Comparison of ENCODE assay signal across 1 cellular context in genomic region chr2:65055427-65056214, GRCh38.
TF ChIP-seq lines count a peak whose summit lies in the region.

No MANE protein-coding gene starts in this region.

TF ChIP-seq in HepG2, 621 proteins besides CTCF, POLR2A, EP300 and RAD21 (continued from another document and continues in another):
- TF ChIP-seq ZNF501 (CRISPR knock-in tag; IDR thresholded peaks at IDR 0.05) (peak; percentile 92), ZNF407 (CRISPR knock-in tag; IDR thresholded peaks at IDR 0.05; ENCODE audit: not compliant biosample characterization) (peak; percentile 88), FOSL2 (CRISPR knock-in tag; IDR thresholded peaks at IDR 0.05) (peak; percentile 11; the same call in 1 of the 2 replicates), ZNF124 (CRISPR knock-in tag; IDR thresholded peaks at IDR 0.05) (no peak; the same call in 1 of the 2 replicates), ATM (IDR thresholded peaks at IDR 0.05; ENCODE audit: borderline replicate concordance) (no peak), ZNF761 (CRISPR knock-in tag; conservative IDR thresholded peaks at IDR 0.05) (0 out of 2 replicates have a peak, but pooled peaks have one; percentile 59), RAD51 (IDR thresholded peaks at IDR 0.05; ENCODE audit: borderline replicate concordance) (no peak), TBX3 (IDR thresholded peaks at IDR 0.05; ENCODE audit: borderline replicate concordance) (no peak), DMAP1 (CRISPR knock-in tag; IDR thresholded peaks at IDR 0.05) (no peak), ZNF792 (CRISPR knock-in tag; IDR thresholded peaks at IDR 0.05) (peak; percentile 65; the same call in 1 of the 2 replicates), NR3C1 (CRISPR knock-in tag; IDR thresholded peaks at IDR 0.05) (0 out of 2 replicates have a peak, but pooled peaks have one; percentile 67), RERE (CRISPR knock-in tag; IDR thresholded peaks at IDR 0.05; ENCODE audit: low read depth) (no peak), HNF4G (IDR thresholded peaks at IDR 0.05; ENCODE audit: borderline replicate concordance, low read depth, low read length) (no peak), HNF4G (CRISPR knock-in tag; IDR thresholded peaks at IDR 0.05; ENCODE audit: borderline replicate concordance, low read depth) (no peak), PPARG (CRISPR knock-in tag; conservative IDR thresholded peaks at IDR 0.05) (no peak; the same call in 1 of the 2 replicates), CHD4 (IDR thresholded peaks at IDR 0.05; ENCODE audit: borderline replicate concordance, low read length) (0 out of 2 replicates have a peak, but pooled peaks have one; percentile 31), ZSCAN29 (CRISPR knock-in tag; conservative IDR thresholded peaks at IDR 0.05) (0 out of 2 replicates have a peak, but pooled peaks have one; percentile 74), SRSF1 (optimal IDR thresholded peaks at IDR 0.05; ENCODE audit: low read depth, low read length) (no peak), ZBTB44 (CRISPR knock-in tag; IDR thresholded peaks at IDR 0.05) (no peak), EHMT2 (IDR thresholded peaks at IDR 0.05; ENCODE audit: borderline replicate concordance, low read depth, low read length) (no peak), JUND (CRISPR knock-in tag; IDR thresholded peaks at IDR 0.05) (no peak), RXRB (CRISPR knock-in tag; IDR thresholded peaks at IDR 0.05; ENCODE audit: borderline replicate concordance) (0 out of 2 replicates have a peak, but pooled peaks have one; percentile 5), ZBTB20 (CRISPR knock-in tag; IDR thresholded peaks at IDR 0.05; ENCODE audit: borderline replicate concordance, low read depth) (peak; percentile 89; the same call in 1 of the 2 replicates), MATR3 (CRISPR knock-in tag; IDR thresholded peaks at IDR 0.05) (no peak), KLF16 (CRISPR knock-in tag; IDR thresholded peaks at IDR 0.05) (peak; percentile 38 to 42; a peak in 2 of 4 replicates), NRL (CRISPR knock-in tag; IDR thresholded peaks at IDR 0.05; ENCODE audit: borderline replicate concordance) (peak; percentile 78; the same call in 1 of the 2 replicates), RCOR2 (CRISPR knock-in tag; IDR thresholded peaks at IDR 0.05) (no peak), AHR (CRISPR knock-in tag; IDR thresholded peaks at IDR 0.05) (0 out of 2 replicates have a peak, but pooled peaks have one; percentile 22)
- TF ChIP-seq, protein P1, sequence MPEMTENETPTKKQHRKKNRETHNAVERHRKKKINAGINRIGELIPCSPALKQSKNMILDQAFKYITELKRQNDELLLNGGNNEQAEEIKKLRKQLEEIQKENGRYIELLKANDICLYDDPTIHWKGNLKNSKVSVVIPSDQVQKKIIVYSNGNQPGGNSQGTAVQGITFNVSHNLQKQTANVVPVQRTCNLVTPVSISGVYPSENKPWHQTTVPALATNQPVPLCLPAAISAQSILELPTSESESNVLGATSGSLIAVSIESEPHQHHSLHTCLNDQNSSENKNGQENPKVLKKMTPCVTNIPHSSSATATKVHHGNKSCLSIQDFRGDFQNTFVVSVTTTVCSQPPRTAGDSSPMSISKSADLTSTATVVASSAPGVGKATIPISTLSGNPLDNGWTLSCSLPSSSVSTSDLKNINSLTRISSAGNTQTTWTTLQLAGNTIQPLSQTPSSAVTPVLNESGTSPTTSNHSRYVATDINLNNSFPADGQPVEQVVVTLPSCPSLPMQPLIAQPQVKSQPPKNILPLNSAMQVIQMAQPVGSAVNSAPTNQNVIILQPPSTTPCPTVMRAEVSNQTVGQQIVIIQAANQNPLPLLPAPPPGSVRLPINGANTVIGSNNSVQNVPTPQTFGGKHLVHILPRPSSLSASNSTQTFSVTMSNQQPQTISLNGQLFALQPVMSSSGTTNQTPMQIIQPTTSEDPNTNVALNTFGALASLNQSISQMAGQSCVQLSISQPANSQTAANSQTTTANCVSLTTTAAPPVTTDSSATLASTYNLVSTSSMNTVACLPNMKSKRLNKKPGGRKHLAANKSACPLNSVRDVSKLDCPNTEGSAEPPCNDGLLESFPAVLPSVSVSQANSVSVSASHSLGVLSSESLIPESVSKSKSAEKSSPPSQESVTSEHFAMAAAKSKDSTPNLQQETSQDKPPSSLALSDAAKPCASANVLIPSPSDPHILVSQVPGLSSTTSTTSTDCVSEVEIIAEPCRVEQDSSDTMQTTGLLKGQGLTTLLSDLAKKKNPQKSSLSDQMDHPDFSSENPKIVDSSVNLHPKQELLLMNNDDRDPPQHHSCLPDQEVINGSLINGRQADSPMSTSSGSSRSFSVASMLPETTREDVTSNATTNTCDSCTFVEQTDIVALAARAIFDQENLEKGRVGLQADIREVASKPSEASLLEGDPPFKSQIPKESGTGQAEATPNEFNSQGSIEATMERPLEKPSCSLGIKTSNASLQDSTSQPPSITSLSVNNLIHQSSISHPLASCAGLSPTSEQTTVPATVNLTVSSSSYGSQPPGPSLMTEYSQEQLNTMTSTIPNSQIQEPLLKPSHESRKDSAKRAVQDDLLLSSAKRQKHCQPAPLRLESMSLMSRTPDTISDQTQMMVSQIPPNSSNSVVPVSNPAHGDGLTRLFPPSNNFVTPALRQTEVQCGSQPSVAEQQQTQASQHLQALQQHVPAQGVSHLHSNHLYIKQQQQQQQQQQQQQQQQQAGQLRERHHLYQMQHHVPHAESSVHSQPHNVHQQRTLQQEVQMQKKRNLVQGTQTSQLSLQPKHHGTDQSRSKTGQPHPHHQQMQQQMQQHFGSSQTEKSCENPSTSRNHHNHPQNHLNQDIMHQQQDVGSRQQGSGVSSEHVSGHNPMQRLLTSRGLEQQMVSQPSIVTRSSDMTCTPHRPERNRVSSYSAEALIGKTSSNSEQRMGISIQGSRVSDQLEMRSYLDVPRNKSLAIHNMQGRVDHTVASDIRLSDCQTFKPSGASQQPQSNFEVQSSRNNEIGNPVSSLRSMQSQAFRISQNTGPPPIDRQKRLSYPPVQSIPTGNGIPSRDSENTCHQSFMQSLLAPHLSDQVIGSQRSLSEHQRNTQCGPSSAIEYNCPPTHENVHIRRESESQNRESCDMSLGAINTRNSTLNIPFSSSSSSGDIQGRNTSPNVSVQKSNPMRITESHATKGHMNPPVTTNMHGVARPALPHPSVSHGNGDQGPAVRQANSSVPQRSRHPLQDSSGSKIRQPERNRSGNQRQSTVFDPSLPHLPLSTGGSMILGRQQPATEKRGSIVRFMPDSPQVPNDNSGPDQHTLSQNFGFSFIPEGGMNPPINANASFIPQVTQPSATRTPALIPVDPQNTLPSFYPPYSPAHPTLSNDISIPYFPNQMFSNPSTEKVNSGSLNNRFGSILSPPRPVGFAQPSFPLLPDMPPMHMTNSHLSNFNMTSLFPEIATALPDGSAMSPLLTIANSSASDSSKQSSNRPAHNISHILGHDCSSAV (CRISPR knock-in tag; IDR thresholded peaks at IDR 0.05; ENCODE audit: borderline replicate concordance), result no peak
